Comparison of ENCODE assay signal across 1 cellular context in genomic region chr1:228081578-228082259, GRCh38.
A peak's percentile ranks its signal among the peaks of the same experiment; 100 is the strongest.
TF ChIP-seq lines count a peak whose summit lies in the region.

No MANE protein-coding gene starts in this region.

TF ChIP-seq in H1, 55 proteins besides CTCF, POLR2A, EP300 and RAD21:
- TF ChIP-seq USF2 (IDR thresholded peaks at IDR 0.05; ENCODE audit: low read length), result no peak
- TF ChIP-seq POLR2AphosphoS5 (IDR thresholded peaks at IDR 0.05; ENCODE audit: low read depth, low read length), result peak; percentile 23; the same call in 1 of the 2 replicates
- peak; percentile 22; the same call in 1 of the 2 replicates for TF ChIP-seq SUZ12 (IDR thresholded peaks at IDR 0.05; ENCODE audit: low read length)
- peak; percentile 19; the same call in 1 of the 2 replicates for TF ChIP-seq TBP (IDR thresholded peaks at IDR 0.05; ENCODE audit: low read depth, low read length)
- TF ChIP-seq JUN (IDR thresholded peaks at IDR 0.05; ENCODE audit: low read depth, low read length), result no peak
- no peak for TF ChIP-seq CBX5 (IDR thresholded peaks at IDR 0.05; ENCODE audit: low read depth, low read length)
